In genomic region chr10:80118669-80119068, GRCh38 we compare ENCODE assay signal across 28 cellular contexts. TPM values are rescaled to one million over a fixed set of nuclear protein-coding genes. Genes with fewer than 3 reads are reported as not detected.
"Had no signal": no experiment of that assay in that cellular context is flagged by ENCODE, and none has a peak within 500 bp of the region (broad histone marks: within the 10 kb centered on the region; RNA-seq: fewer than 3 reads in every experiment).

No MANE protein-coding gene starts in this region.

- H3K4me1 ChIP-seq: colonic mucosa, esophagus squamous epithelium, foreskin keratinocyte, gastrocnemius medialis, heart left ventricle, heart right ventricle had no signal

- H3K4me3 ChIP-seq: colonic mucosa, coronary artery, dorsolateral prefrontal cortex, esophagus muscularis mucosa, esophagus squamous epithelium, gastrocnemius medialis, gastroesophageal sphincter, heart left ventricle, heart right ventricle had no signal

- H3K27ac ChIP-seq: colonic mucosa, coronary artery, dorsolateral prefrontal cortex, epithelial cell of prostate, esophagus muscularis mucosa, esophagus squamous epithelium, foreskin keratinocyte, gastrocnemius medialis, gastroesophageal sphincter, heart left ventricle, heart right ventricle had no signal

- H3K27me3 ChIP-seq: colonic mucosa, dorsolateral prefrontal cortex, esophagus muscularis mucosa, esophagus squamous epithelium, gastrocnemius medialis, gastroesophageal sphincter, heart left ventricle, heart right ventricle had no signal

- DNase-seq: colonic mucosa; cortex of kidney; dermis blood vessel endothelial cell; dorsolateral prefrontal cortex; effector CD4-positive, alpha-beta T cell; effector CD8-positive, alpha-beta T cell; effector memory CD4-positive, alpha-beta T cell; effector memory CD8-positive, alpha-beta T cell; endodermal cell; erythroblast; esophagus squamous epithelium; foreskin fibroblast; foreskin keratinocyte; foreskin melanocyte; gastrocnemius medialis; glutamatergic neuron; heart left ventricle; heart right ventricle had no signal

- ATAC-seq: effector memory CD8-positive, alpha-beta T cell; esophagus mucosa; foreskin keratinocyte; gastrocnemius medialis; gastroesophageal sphincter; heart left ventricle; heart right ventricle had no signal

- FAIRE-seq: colon, endometrium, endothelial cell of umbilical vein, frontal cortex had no signal

- H3K36me3 ChIP-seq: colonic mucosa, esophagus muscularis mucosa, esophagus squamous epithelium, gastrocnemius medialis, gastroesophageal sphincter, heart left ventricle, heart right ventricle had no signal

- H3K9me3 ChIP-seq: colonic mucosa, esophagus muscularis mucosa, esophagus squamous epithelium, gastrocnemius medialis, gastroesophageal sphincter, heart left ventricle had no signal

RNA-seq across cellular contexts. Expression of gene PLAC9, which starts 13.9 kb away (rescaled TPM):
- total RNA-seq: epithelial cell of proximal tubule, foreskin keratinocyte had no signal
- polyA plus RNA-seq: foreskin keratinocyte had no signal
